Comparison of ENCODE assay signal across 1 cellular context in genomic region chr14:104556256-104557021, GRCh38.
TF ChIP-seq lines count a peak whose summit lies in the region.

No MANE protein-coding gene starts in this region.

TF ChIP-seq in HepG2, 621 proteins besides CTCF, POLR2A, EP300 and RAD21:
- no peak for TF ChIP-seq ZNF879 (CRISPR knock-in tag; IDR thresholded peaks at IDR 0.05)
- no peak for TF ChIP-seq BRCA1 (CRISPR knock-in tag; IDR thresholded peaks at IDR 0.05)
- TF ChIP-seq ZNF350 (CRISPR knock-in tag; IDR thresholded peaks at IDR 0.05; ENCODE audit: borderline replicate concordance, low read depth): no peak
- TF ChIP-seq EHMT2 (IDR thresholded peaks at IDR 0.05; ENCODE audit: borderline replicate concordance, low read depth, low read length): no peak
- no peak for TF ChIP-seq RBM39 (IDR thresholded peaks at IDR 0.05; ENCODE audit: low read depth, low read length, poor library complexity, severe bottlenecking)
- no peak for TF ChIP-seq MAF1 (CRISPR knock-in tag; IDR thresholded peaks at IDR 0.05; ENCODE audit: borderline replicate concordance)
- TF ChIP-seq PLSCR1 (CRISPR knock-in tag; IDR thresholded peaks at IDR 0.05; ENCODE audit: borderline replicate concordance): no peak
- TF ChIP-seq NPAS2 (CRISPR knock-in tag; IDR thresholded peaks at IDR 0.05; ENCODE audit: borderline replicate concordance): no peak
- TF ChIP-seq ASH2L (IDR thresholded peaks at IDR 0.05; ENCODE audit: insufficient read length, low read depth, low read length): no peak
- no peak for TF ChIP-seq FOXO4 (CRISPR knock-in tag; conservative IDR thresholded peaks at IDR 0.05)
- TF ChIP-seq FOXJ3 (CRISPR knock-in tag; IDR thresholded peaks at IDR 0.05; ENCODE audit: borderline replicate concordance): no peak
- TF ChIP-seq KAT8 (CRISPR knock-in tag; IDR thresholded peaks at IDR 0.05): no peak
- no peak for TF ChIP-seq HMG20A (CRISPR knock-in tag; IDR thresholded peaks at IDR 0.05; ENCODE audit: borderline replicate concordance)
- no peak for TF ChIP-seq AGO2 (optimal IDR thresholded peaks at IDR 0.05; ENCODE audit: low read depth, low read length)
- TF ChIP-seq ZBTB40 (IDR thresholded peaks at IDR 0.05): no peak
- TF ChIP-seq ZBTB40 (CRISPR knock-in tag; IDR thresholded peaks at IDR 0.05): no peak
- TF ChIP-seq ZNF441 (CRISPR knock-in tag; IDR thresholded peaks at IDR 0.05; ENCODE audit: borderline replicate concordance): no peak
